Comparison of ENCODE assay signal across 17 cellular contexts in the genomic region with DNA sequence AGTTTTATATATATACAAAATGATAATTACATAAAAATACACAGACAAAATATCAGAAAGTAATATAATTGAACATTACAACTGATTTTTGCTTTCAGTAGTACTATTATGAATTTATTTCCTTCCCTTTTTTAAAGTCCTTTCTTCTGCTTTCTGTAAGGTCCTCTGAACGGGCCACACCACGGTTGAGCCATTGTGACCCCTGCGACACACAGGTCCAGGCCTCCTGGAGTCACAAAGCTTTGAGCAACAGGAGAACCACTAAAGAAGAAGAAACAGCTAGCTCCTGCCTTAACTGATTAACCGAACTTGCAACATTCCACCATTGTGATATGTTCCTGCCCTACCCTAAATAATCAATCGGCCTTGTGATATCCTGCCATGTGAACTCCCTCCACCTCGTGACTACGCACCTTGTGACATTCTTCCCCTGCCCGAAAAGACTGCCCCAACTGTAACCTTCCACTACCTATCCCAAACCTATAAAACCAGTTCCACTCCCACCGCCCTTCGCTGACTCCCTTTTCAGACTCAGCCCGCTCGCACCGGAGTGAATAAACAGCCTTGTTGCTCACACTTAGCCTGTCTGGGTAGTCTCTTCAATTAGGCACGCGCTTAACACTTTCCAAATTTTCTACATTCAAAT.
"Had no signal": no experiment of that assay in that cellular context is flagged by ENCODE, and none has a peak within 500 bp of the region (broad histone marks: within the 10 kb centered on the region; RNA-seq: fewer than 3 reads in every experiment).

No MANE protein-coding gene starts in this region.

- H3K36me3 Mint-ChIP-seq: activated CD4-positive, alpha-beta memory T cell treated with anti-CD3 and anti-CD28 coated beads for 36 hours; natural killer cell treated with Interleukin-12 subunit alpha and Interleukin-12 subunit beta and Interleukin-15 and Interleukin-18, amount 100 ng/mL, for 72 hours; stimulated activated naive B cell treated with anti-CD40 and anti-IgM and Interleukin-4, amounts not matched to agents 10 μg/mL and 1 μg/mL and 100 μg/mL, for 72 hours; WTC11 had no signal

- H3K9me3 Mint-ChIP-seq: activated CD4-positive, alpha-beta memory T cell treated with anti-CD3 and anti-CD28 coated beads for 36 hours; activated naive CD8-positive, alpha-beta T cell treated with anti-CD3 and anti-CD28 coated beads for 36 hours; activated T-helper 17 cell treated with anti-CD3 and anti-CD28 coated beads, Interleukin-2, amount 50 U/mL, for 72 hours had no signal

- H3K27me3 Mint-ChIP-seq: activated CD4-positive, alpha-beta memory T cell treated with anti-CD3 and anti-CD28 coated beads for 36 hours; activated naive CD8-positive, alpha-beta T cell treated with anti-CD3 and anti-CD28 coated beads for 36 hours had no signal

- DNase-seq: activated CD4-positive, alpha-beta memory T cell treated with anti-CD3 and anti-CD28 coated beads for 36 hours; activated CD4-positive, alpha-beta T cell treated with anti-CD3 and anti-CD28 coated beads for 36 hours; activated naive CD4-positive, alpha-beta T cell; activated naive CD8-positive, alpha-beta T cell treated with anti-CD3 and anti-CD28 coated beads for 36 hours; activated T-cell treated with anti-CD3 and anti-CD28 coated beads, Interleukin-2, amount 50 U/mL, for 1 hour; amniotic stem cell; dermis blood vessel endothelial cell; effector memory CD4-positive, alpha-beta T cell; esophagus squamous epithelium; hippocampal formation; left cardiac atrium; spleen; stimulated activated naive B cell treated with anti-CD40 and anti-IgM and Interleukin-4, amounts not matched to agents 10 μg/mL and 1 μg/mL and 100 μg/mL, for 72 hours had no signal

- H3K27ac Mint-ChIP-seq: activated CD4-positive, alpha-beta memory T cell treated with anti-CD3 and anti-CD28 coated beads for 36 hours; activated CD4-positive, alpha-beta T cell treated with anti-CD3 and anti-CD28 coated beads for 36 hours; activated naive CD8-positive, alpha-beta T cell treated with anti-CD3 and anti-CD28 coated beads for 36 hours; activated T-helper 17 cell treated with anti-CD3 and anti-CD28 coated beads, Interleukin-2, amount 50 U/mL, for 72 hours; natural killer cell treated with Interleukin-12 subunit alpha and Interleukin-12 subunit beta and Interleukin-15 and Interleukin-18, amount 100 ng/mL, for 72 hours; stimulated activated naive B cell treated with anti-CD40 and anti-IgM and Interleukin-4, amounts not matched to agents 10 μg/mL and 1 μg/mL and 100 μg/mL, for 72 hours; T-helper 2 cell treated with Interferon-gamma antibody and Interleukin-4, amounts not matched to agents 5 μg/mL and 100 μg/mL, for 36 hours; WTC11 had no signal

- H3K4me1 Mint-ChIP-seq: activated naive CD8-positive, alpha-beta T cell treated with anti-CD3 and anti-CD28 coated beads for 36 hours had no signal

- H3K4me3 Mint-ChIP-seq: activated CD4-positive, alpha-beta memory T cell treated with anti-CD3 and anti-CD28 coated beads for 36 hours; activated CD4-positive, alpha-beta T cell treated with anti-CD3 and anti-CD28 coated beads for 36 hours; activated naive CD8-positive, alpha-beta T cell treated with anti-CD3 and anti-CD28 coated beads for 36 hours; activated T-helper 17 cell treated with anti-CD3 and anti-CD28 coated beads, Interleukin-2, amount 50 U/mL, for 72 hours; natural killer cell treated with Interleukin-12 subunit alpha and Interleukin-12 subunit beta and Interleukin-15 and Interleukin-18, amount 100 ng/mL, for 72 hours; stimulated activated naive B cell treated with anti-CD40 and anti-IgM and Interleukin-4, amounts not matched to agents 10 μg/mL and 1 μg/mL and 100 μg/mL, for 72 hours; T-helper 2 cell treated with Interferon-gamma antibody and Interleukin-4, amounts not matched to agents 5 μg/mL and 100 μg/mL, for 36 hours; WTC11 had no signal

- ATAC-seq: activated CD4-positive, alpha-beta T cell treated with anti-CD3 and anti-CD28 coated beads for 36 hours; activated T-helper 17 cell treated with anti-CD3 and anti-CD28 coated beads, Interleukin-2, amount 50 U/mL, for 72 hours; left cardiac atrium; natural killer cell treated with Interleukin-12 subunit alpha and Interleukin-12 subunit beta and Interleukin-15 and Interleukin-18, amount 100 ng/mL, for 72 hours; stimulated activated naive B cell treated with anti-CD40 and anti-IgM and Interleukin-4, amounts not matched to agents 10 μg/mL and 1 μg/mL and 100 μg/mL, for 72 hours; WTC11 had no signal
